8 cellular contexts compared by ENCODE assay signal in genomic region chr7:44145419-44145968, GRCh38.
A peak's percentile ranks its signal among the peaks of the same experiment; 100 is the strongest.
DNase-seq lines count a peak whose midpoint lies in the region; ATAC-seq lines count a peak whose summit lies in the region.

No MANE protein-coding gene starts in this region.

- DNase-seq in T follicular helper cell (ENCODE audit: low read depth) (peak; percentile 55), anterior cingulate cortex (lab: John Stamatoyannopoulos, UW) (peak in 30 of 58 donors; percentile 9 to 61 (median 25)), islet precursor cell (peak; percentile 51), NCI-H82 treated with DMSO at 0.1 percent for 48 hours (lab: John Stamatoyannopoulos, UW; ENCODE audit: unreplicated experiment) (no peak), DMS 273 treated with DMSO at 0.1 percent for 48 hours (lab: John Stamatoyannopoulos, UW) (no peak), NCI-H146 treated with DMSO at 0.1 percent for 48 hours (lab: John Stamatoyannopoulos, UW; ENCODE audit: unreplicated experiment) (no peak)
- peak; percentile 68 for DNase-seq in stimulated activated CD4-positive, alpha-beta T cell treated with anti-CD3 and anti-CD28 coated beads, Interleukin-4, amount 100 ng/mL, for 1 hour

- ATAC-seq in HG03097 (IDR thresholded peaks at IDR 0.05; ENCODE audit: low FRiP score, unreplicated experiment) = no peak

Comparison
In these comparisons a context has a peak if more than half of its experiments do, and no peak if none do; other contexts are left out.
1. DNase-seq: peak in T follicular helper cell (single experiment), anterior cingulate cortex (30 of 58), islet precursor cell (single experiment) and stimulated activated CD4-positive, alpha-beta T cell treated with anti-CD3 and anti-CD28 coated beads, Interleukin-4, amount 100 ng/mL, for 1 hour (single experiment); none in NCI-H82 treated with DMSO at 0.1 percent for 48 hours (single experiment), DMS 273 treated with DMSO at 0.1 percent for 48 hours (single experiment) and NCI-H146 treated with DMSO at 0.1 percent for 48 hours (single experiment).